ENCODE assay signal across 12 cellular contexts in the genomic region with DNA sequence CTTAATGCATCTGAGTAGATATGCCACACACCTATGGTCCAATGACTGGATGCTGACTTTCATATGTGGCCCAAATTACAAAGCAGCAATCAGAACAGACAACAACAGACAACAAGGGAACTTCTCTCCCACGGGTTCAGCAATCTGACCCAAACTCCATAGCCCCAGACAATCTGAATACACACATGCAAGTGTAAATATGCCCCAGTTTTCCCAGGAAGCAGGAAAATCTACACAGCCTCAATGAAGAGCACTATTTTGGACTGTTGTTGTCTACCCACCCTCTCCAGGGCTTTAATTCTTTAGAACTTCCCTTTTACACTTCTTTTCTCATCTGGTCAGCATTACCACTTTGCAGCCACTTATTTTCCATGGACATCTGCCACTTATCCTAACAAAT. TPM values are rescaled to one million over a fixed set of nuclear protein-coding genes. Genes with fewer than 3 reads are reported as not detected.
DNase-seq lines count a peak whose midpoint lies in the region; ATAC-seq, FAIRE-seq and TF ChIP-seq lines count a peak whose summit lies in the region.
"Had no signal": no experiment of that assay in that cellular context is flagged by ENCODE, and none has a peak within 500 bp of the region (broad histone marks: within the 10 kb centered on the region; RNA-seq: fewer than 3 reads in every experiment).

No MANE protein-coding gene starts in this region.

- peak overlapping the region; percentile 85 for H3K4me3 ChIP-seq in left ventricle myocardium inferior
- peak overlapping the region in 6 of 12 donors; percentile 86 to 99 (median 96) for H3K4me3 ChIP-seq in heart left ventricle

- intact Hi-C loops in left ventricle myocardium inferior (cut with micrococcal nuclease) (loop anchor here (10.0 kb wide), 1 partner anchor 231 kb away; no protein-coding TSS in a partner anchor), heart left ventricle (cut with DNase I) (loop anchor here in 8 of 10 donors (2.0 to 10.0 kb wide), 7 partner anchors 121 to 233 kb away; no protein-coding TSS in a partner anchor)

- no peak for DNase-seq in left ventricle myocardium inferior
- DNase-seq in heart left ventricle, result no peak
- DNase-seq in activated naive CD8-positive, alpha-beta T cell treated with anti-CD3 and anti-CD28 coated beads for 36 hours, result no peak
- no peak for DNase-seq in memory B cell (ENCODE audit: low spot score in 2 of 2)
- no peak for DNase-seq in type B pancreatic cell (ENCODE audit: extremely low spot score, unreplicated experiment)
- no peak for DNase-seq in dedifferentiated amniotic fluid mesenchymal stem cell (ENCODE audit: extremely low spot score)
- DNase-seq in D721Med (ENCODE audit: insufficient read length, low spot score), result no peak
- DNase-seq: amniotic stem cell, left ventricle myocardium superior, NCI-H69, spleen had no signal

- no peak for FAIRE-seq in D721Med (lab: Jason Lieb, UNC)

- TF ChIP-seq CTCF in left ventricle myocardium inferior (IDR thresholded peaks at IDR 0.05; ENCODE audit: borderline replicate concordance), result no peak
- TF ChIP-seq CTCF in heart left ventricle (IDR thresholded peaks at IDR 0.05), result no peak
- no peak for TF ChIP-seq CTCF in type B pancreatic cell (conservative IDR thresholded peaks at IDR 0.05)
- TF ChIP-seq CTCF in D721Med (IDR thresholded peaks at IDR 0.05; ENCODE audit: insufficient read depth, missing control alignments), result no peak

- H3K36me3 ChIP-seq in left ventricle myocardium inferior (peaks cover 6% of the 10 kb centered on the region), heart left ventricle (no peaks in the 10 kb centered on the region)
- H3K36me3 ChIP-seq: spleen had no signal

- no peaks in the 10 kb centered on the region for H3K9me3 Mint-ChIP-seq in activated naive CD8-positive, alpha-beta T cell treated with anti-CD3 and anti-CD28 coated beads for 36 hours
- H3K9me3 Mint-ChIP-seq in memory B cell, result no peaks in the 10 kb centered on the region
- no peaks in the 10 kb centered on the region for H3K9me3 Mint-ChIP-seq in type B pancreatic cell

- peaks cover 66% of the 10 kb centered on the region for H3K4me1 Mint-ChIP-seq in activated naive CD8-positive, alpha-beta T cell treated with anti-CD3 and anti-CD28 coated beads for 36 hours
- H3K4me1 Mint-ChIP-seq in memory B cell (peaks cover 28% of the 10 kb centered on the region), type B pancreatic cell (ENCODE audit: unreplicated experiment) (peaks cover 50% of the 10 kb centered on the region)

- H3K4me3 Mint-ChIP-seq in activated naive CD8-positive, alpha-beta T cell treated with anti-CD3 and anti-CD28 coated beads for 36 hours, result peak overlapping the region; percentile 57
- peak overlapping the region; percentile 62 for H3K4me3 Mint-ChIP-seq in memory B cell
- H3K4me3 Mint-ChIP-seq in type B pancreatic cell, result peak overlapping the region; percentile 70

- WGBS in heart left ventricle, 4 donors, result 40 to 64% (median 49%) methylated on average over 1 of the region's 1 CpG

- H3K9me3 ChIP-seq in left ventricle myocardium inferior (replicated peaks) (no peaks in the 10 kb centered on the region), heart left ventricle (no peaks in the 10 kb centered on the region)
- H3K9me3 ChIP-seq: spleen had no signal

- peaks cover 16% of the 10 kb centered on the region for H3K36me3 Mint-ChIP-seq in activated naive CD8-positive, alpha-beta T cell treated with anti-CD3 and anti-CD28 coated beads for 36 hours
- H3K36me3 Mint-ChIP-seq in memory B cell, result peaks cover 5% of the 10 kb centered on the region
- H3K36me3 Mint-ChIP-seq in type B pancreatic cell, result peaks cover 9% of the 10 kb centered on the region

- H3K27ac Mint-ChIP-seq in activated naive CD8-positive, alpha-beta T cell treated with anti-CD3 and anti-CD28 coated beads for 36 hours, result no peak overlapping the region
- H3K27ac Mint-ChIP-seq in memory B cell, result peak overlapping the region; percentile 20
- H3K27ac Mint-ChIP-seq in type B pancreatic cell, result peak overlapping the region; percentile 25

- H3K27me3 Mint-ChIP-seq in activated naive CD8-positive, alpha-beta T cell treated with anti-CD3 and anti-CD28 coated beads for 36 hours, result no peaks in the 10 kb centered on the region
- H3K27me3 Mint-ChIP-seq in memory B cell (no peaks in the 10 kb centered on the region), type B pancreatic cell (no peaks in the 10 kb centered on the region)

- H3K27ac ChIP-seq in left ventricle myocardium inferior (replicated peaks) (peak overlapping the region; percentile 24), heart left ventricle (peak overlapping the region in 3 of 12 donors; percentile 8 to 91 (median 85))
- H3K27ac ChIP-seq: spleen had no signal

- no peak for TF ChIP-seq POLR2A in heart left ventricle (IDR thresholded peaks at IDR 0.05)

- peaks cover 93% of the 10 kb centered on the region for H3K4me1 ChIP-seq in left ventricle myocardium inferior
- peaks cover 15 to 79% (median 60%) of the 10 kb centered on the region in 12 donors for H3K4me1 ChIP-seq in heart left ventricle

- ATAC-seq in heart left ventricle, result no peak
- ATAC-seq in memory B cell (ENCODE audit: low read depth), result no peak
- no peak for ATAC-seq in HG03159 (IDR thresholded peaks at IDR 0.05; ENCODE audit: unreplicated experiment)
- ATAC-seq: left ventricle myocardium superior had no signal

- H3K27me3 ChIP-seq in left ventricle myocardium inferior (ENCODE audit: low read depth), result no peaks in the 10 kb centered on the region
- H3K27me3 ChIP-seq in heart left ventricle, result no peaks in the 10 kb centered on the region
- H3K27me3 ChIP-seq: spleen had no signal

RNA-seq across cellular contexts. Expression of gene CCNY, which starts 2.0 kb away (rescaled TPM):
- 81.1 TPM for total RNA-seq in left ventricle myocardium inferior
- 100 to 1,000 TPM in 1 of 9 donors, 10 to 100 TPM in 8; 39.7 to 106 (median 81.6) TPM for total RNA-seq in heart left ventricle
- 10 to 100 TPM; 26.4 to 38.6 TPM for polyA plus RNA-seq in heart left ventricle
- 10 to 100 TPM; 52.1 to 55.2 TPM for total RNA-seq in activated naive CD8-positive, alpha-beta T cell treated with anti-CD3 and anti-CD28 coated beads for 36 hours
- 74.6 and 81.6 TPM in 2 replicates for total RNA-seq in type B pancreatic cell (ENCODE audit: low replicate concordance)
